In the genomic region with DNA sequence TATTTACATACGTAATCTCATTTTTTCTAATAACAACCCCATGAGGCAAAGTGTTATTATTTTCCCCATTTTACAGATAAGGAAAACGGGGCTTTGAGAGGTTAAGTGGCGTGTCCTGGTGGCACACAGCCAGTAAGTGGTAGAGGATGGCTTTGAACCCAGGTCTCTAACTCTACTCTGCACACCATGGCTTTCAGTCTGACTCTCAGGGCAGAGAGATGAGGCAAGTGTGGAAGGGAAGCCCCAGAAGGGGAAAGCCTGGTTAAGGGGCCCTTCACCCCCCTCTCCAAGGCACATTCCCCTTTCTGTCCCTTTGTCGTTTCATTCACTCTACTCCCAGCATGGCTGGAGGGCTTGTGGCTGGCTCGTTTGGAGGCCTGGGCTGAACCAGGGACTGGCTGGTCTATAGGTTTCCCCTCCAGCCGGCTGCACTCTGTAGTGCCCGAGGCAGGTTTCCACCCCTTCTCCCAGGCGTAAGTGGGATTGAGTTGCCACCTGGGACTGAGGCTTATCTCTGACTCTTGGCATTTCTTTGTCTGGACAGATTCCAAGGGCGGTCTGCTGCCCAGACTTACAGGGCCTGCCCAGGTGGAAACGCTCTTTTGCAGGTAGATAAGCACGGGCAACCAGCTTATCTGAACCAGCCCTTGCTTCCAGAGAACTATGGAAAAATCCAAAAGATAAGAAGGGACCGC, we compare ENCODE assay signal across 9 cellular contexts. TPM values are rescaled to one million over a fixed set of nuclear protein-coding genes. Genes with fewer than 3 reads are reported as not detected.
DNase-seq lines count a peak whose midpoint lies in the region; ATAC-seq and TF ChIP-seq lines count a peak whose summit lies in the region.
"Had no signal": no experiment of that assay in that cellular context is flagged by ENCODE, and none has a peak within 500 bp of the region (broad histone marks: within the 10 kb centered on the region; RNA-seq: fewer than 3 reads in every experiment).

No MANE protein-coding gene starts in this region.

- in situ Hi-C loops in transverse colon (cut with MboI; ENCODE audit: low pct_ligation_motif_present in 1 of 4, low pct_unique_long_range_greater_than_20kb in 1 of 4, low sequenced_read_pairs in 3 of 4) = loop anchor here in 1 of 4 donors (10.0 kb wide), 1 partner anchor 48 kb away; no protein-coding TSS in a partner anchor

- no peak overlapping the region for H3K4me3 Mint-ChIP-seq in activated naive CD4-positive, alpha-beta T cell treated with anti-CD3 and anti-CD28 coated beads for 36 hours
- no peak overlapping the region for H3K4me3 Mint-ChIP-seq in activated naive CD8-positive, alpha-beta T cell treated with anti-CD3 and anti-CD28 coated beads for 36 hours
- H3K4me3 Mint-ChIP-seq: T-cell had no signal

- peak overlapping the region in 1 of 3 donors; percentile 18 for H3K27ac ChIP-seq in right lobe of liver
- H3K27ac ChIP-seq in transverse colon = peak overlapping the region; percentile 82 to 90 (median 87)

- peaks cover 0 to 5% (median 0%) of the 10 kb centered on the region in 4 donors for H3K36me3 ChIP-seq in right lobe of liver
- H3K36me3 ChIP-seq in transverse colon = peaks cover 0 to 7% (median 0%) of the 10 kb centered on the region in 4 donors

- WGBS in right lobe of liver (ENCODE audit: insufficient coverage, low coverage, low lambda C conversion rate, missing lambda C conversion rate) = 54% methylated on average over 8 of the region's 12 CpGs
- WGBS in transverse colon (ENCODE audit: low coverage in 1 of 2), 2 donors = 40 to 62% methylated on average over 3 to 12 of the region's 12 CpGs

- TF ChIP-seq CTCF in right lobe of liver (IDR thresholded peaks at IDR 0.05) = no peak
- no peak for TF ChIP-seq CTCF in transverse colon (IDR thresholded peaks at IDR 0.05)

- H3K4me1 ChIP-seq in right lobe of liver (peaks cover 0 to 32% (median 7%) of the 10 kb centered on the region in 4 donors), transverse colon (peaks cover 32 to 62% (median 42%) of the 10 kb centered on the region in 4 donors)

- no peaks in the 10 kb centered on the region for H3K27me3 ChIP-seq in right lobe of liver
- H3K27me3 ChIP-seq in transverse colon = no peaks in the 10 kb centered on the region

- H3K4me1 Mint-ChIP-seq in activated naive CD4-positive, alpha-beta T cell treated with anti-CD3 and anti-CD28 coated beads for 36 hours (ENCODE audit: low read depth) = peaks cover 21% of the 10 kb centered on the region
- peaks cover 15% of the 10 kb centered on the region for H3K4me1 Mint-ChIP-seq in activated naive CD8-positive, alpha-beta T cell treated with anti-CD3 and anti-CD28 coated beads for 36 hours

- intact Hi-C loops in activated naive CD4-positive, alpha-beta T cell treated with anti-CD3 and anti-CD28 coated beads for 36 hours (cut with micrococcal nuclease) = no loop called here
- intact Hi-C loops in right lobe of liver (cut with DNase I) = loop anchor here (10.0 kb wide), 1 partner anchor 48 kb away; no protein-coding TSS in a partner anchor
- intact Hi-C loops in transverse colon (cut with DNase I; ENCODE audit: low total_unique reads) = no loop called here

- no peak overlapping the region for H3K27ac Mint-ChIP-seq in activated naive CD4-positive, alpha-beta T cell treated with anti-CD3 and anti-CD28 coated beads for 36 hours
- peak overlapping the region; percentile 54 for H3K27ac Mint-ChIP-seq in activated naive CD8-positive, alpha-beta T cell treated with anti-CD3 and anti-CD28 coated beads for 36 hours

- H3K4me3 ChIP-seq in right lobe of liver (no peak overlapping the region), transverse colon (no peak overlapping the region)

- TF ChIP-seq POLR2A in right lobe of liver (IDR thresholded peaks at IDR 0.05) = no peak
- TF ChIP-seq POLR2A in transverse colon (IDR thresholded peaks at IDR 0.05) = no peak

- H3K9me3 ChIP-seq in right lobe of liver (no peaks in the 10 kb centered on the region), transverse colon (no peaks in the 10 kb centered on the region)

- H3K9me3 Mint-ChIP-seq in activated naive CD4-positive, alpha-beta T cell treated with anti-CD3 and anti-CD28 coated beads for 36 hours = no peaks in the 10 kb centered on the region
- H3K9me3 Mint-ChIP-seq in activated naive CD8-positive, alpha-beta T cell treated with anti-CD3 and anti-CD28 coated beads for 36 hours = no peaks in the 10 kb centered on the region
- H3K9me3 Mint-ChIP-seq: T-cell had no signal

- H3K27me3 Mint-ChIP-seq in activated naive CD4-positive, alpha-beta T cell treated with anti-CD3 and anti-CD28 coated beads for 36 hours (ENCODE audit: low read depth) = no peaks in the 10 kb centered on the region
- no peaks in the 10 kb centered on the region for H3K27me3 Mint-ChIP-seq in activated naive CD8-positive, alpha-beta T cell treated with anti-CD3 and anti-CD28 coated beads for 36 hours
- H3K27me3 Mint-ChIP-seq: T-cell had no signal

- TF ChIP-seq EP300 in transverse colon (IDR thresholded peaks at IDR 0.05; ENCODE audit: low read depth) = no peak

- ATAC-seq in right lobe of liver (peak; percentile 31 to 65 (median 60)), GM18511 (IDR thresholded peaks at IDR 0.05; ENCODE audit: unreplicated experiment) (no peak), HG02678 (IDR thresholded peaks at IDR 0.05; ENCODE audit: unreplicated experiment) (no peak)
- ATAC-seq: T-cell had no signal

- peak; percentile 28 for DNase-seq in activated naive CD4-positive, alpha-beta T cell treated with anti-CD3 and anti-CD28 coated beads for 36 hours
- DNase-seq in activated naive CD4-positive, alpha-beta T cell treated with anti-CD3 and anti-CD28 coated beads, Interleukin-2, amount 50 U/mL, for 16 hours = no peak
- DNase-seq in activated naive CD8-positive, alpha-beta T cell treated with anti-CD3 and anti-CD28 coated beads for 36 hours = no peak
- no peak for DNase-seq in right lobe of liver
- DNase-seq in transverse colon = peak; percentile 72
- DNase-seq in mesenteric fat pad (ENCODE audit: low spot score) = no peak
- DNase-seq: T-cell had no signal

- CTCF ChIA-PET in activated naive CD4-positive, alpha-beta T cell treated with anti-CD3 and anti-CD28 coated beads for 36 hours (lab: Charles Lee) = interaction anchor here (1.3 kb wide), 1 partner anchor 9 kb away, joined by 4 read pairs; no protein-coding TSS in a partner anchor

- no peaks in the 10 kb centered on the region for H3K36me3 Mint-ChIP-seq in activated naive CD4-positive, alpha-beta T cell treated with anti-CD3 and anti-CD28 coated beads for 36 hours (ENCODE audit: low read depth)
- no peaks in the 10 kb centered on the region for H3K36me3 Mint-ChIP-seq in activated naive CD8-positive, alpha-beta T cell treated with anti-CD3 and anti-CD28 coated beads for 36 hours

RNA-seq across cellular contexts. Expression of a gene that starts 12.1 kb away (rescaled TPM):
- 1 to 10 TPM; 6.8 to 8.6 TPM for total RNA-seq in activated naive CD4-positive, alpha-beta T cell treated with anti-CD3 and anti-CD28 coated beads for 36 hours
- 1 to 10 TPM; 3.0 to 4.1 TPM for total RNA-seq in activated naive CD8-positive, alpha-beta T cell treated with anti-CD3 and anti-CD28 coated beads for 36 hours
- 10 to 100 TPM; 17.1 to 67.7 (median 20.3) TPM for total RNA-seq in right lobe of liver
- total RNA-seq in transverse colon = 100 to 1,000 TPM; 115 to 193 (median 134) TPM
- 15.8 TPM for total RNA-seq in mesenteric fat pad

RNA-seq across cellular contexts. Expression of a gene that starts 20.5 kb away (rescaled TPM):
- 100 to 1,000 TPM; 156 to 171 TPM for total RNA-seq in activated naive CD4-positive, alpha-beta T cell treated with anti-CD3 and anti-CD28 coated beads for 36 hours
- 100 to 1,000 TPM; 181 to 190 TPM for total RNA-seq in activated naive CD8-positive, alpha-beta T cell treated with anti-CD3 and anti-CD28 coated beads for 36 hours
- total RNA-seq in right lobe of liver (10 to 100 TPM; 43.4 to 83.0 (median 51.0) TPM), transverse colon (100 to 1,000 TPM in 3 of 4 donors, 10 to 100 TPM in 1; 38.4 to 156 (median 131) TPM), mesenteric fat pad (58.0 TPM)

RNA-seq across cellular contexts. Expression of a gene that starts 20.7 kb away (rescaled TPM):
- total RNA-seq in activated naive CD4-positive, alpha-beta T cell treated with anti-CD3 and anti-CD28 coated beads for 36 hours = 1 to 10 TPM; 1.5 to 3.6 TPM
- 10 to 100 TPM in 1 of 2 experiments, 1 to 10 TPM in 1; 8.3 to 11.8 TPM for total RNA-seq in activated naive CD8-positive, alpha-beta T cell treated with anti-CD3 and anti-CD28 coated beads for 36 hours
- total RNA-seq in right lobe of liver = 10 to 100 TPM in 2 of 6 experiments, 1 to 10 TPM in 4; 3.6 to 13.6 (median 7.3) TPM
- 10 to 100 TPM in 3 of 4 donors, 1 to 10 TPM in 1; 6.8 to 28.8 (median 21.3) TPM for total RNA-seq in transverse colon
- total RNA-seq in mesenteric fat pad = 8.1 TPM

RNA-seq across cellular contexts. Expression of a gene that starts 36.1 kb away (rescaled TPM):
- total RNA-seq in activated naive CD4-positive, alpha-beta T cell treated with anti-CD3 and anti-CD28 coated beads for 36 hours = under 1 TPM; 0.15 to 0.26 TPM
- total RNA-seq in activated naive CD8-positive, alpha-beta T cell treated with anti-CD3 and anti-CD28 coated beads for 36 hours = under 1 TPM; 0.41 to 0.54 TPM
- total RNA-seq in right lobe of liver (under 1 TPM in 2 of 6 experiments, not detected in 4; 0.13 to 0.46 TPM), transverse colon (under 1 TPM in 1 of 4 donors, not detected in 3; 0.27 TPM), mesenteric fat pad (not detected)

RNA-seq across cellular contexts. Expression of a gene that starts 52.2 kb away (rescaled TPM):
- 10 to 100 TPM; 30.7 to 31.0 TPM for total RNA-seq in activated naive CD4-positive, alpha-beta T cell treated with anti-CD3 and anti-CD28 coated beads for 36 hours
- total RNA-seq in activated naive CD8-positive, alpha-beta T cell treated with anti-CD3 and anti-CD28 coated beads for 36 hours = 10 to 100 TPM; 24.3 TPM
- total RNA-seq in right lobe of liver (10 to 100 TPM; 24.0 to 29.5 (median 26.4) TPM), transverse colon (10 to 100 TPM; 27.7 to 58.3 (median 44.5) TPM), mesenteric fat pad (77.8 TPM)

Comparison
In these comparisons a context has a peak if more than half of its experiments do, and no peak if none do; other contexts are left out.
1. DNase-seq: peak in activated naive CD4-positive, alpha-beta T cell treated with anti-CD3 and anti-CD28 coated beads for 36 hours (single experiment) and transverse colon (single experiment); none in activated naive CD4-positive, alpha-beta T cell treated with anti-CD3 and anti-CD28 coated beads, Interleukin-2, amount 50 U/mL, for 16 hours (single experiment), activated naive CD8-positive, alpha-beta T cell treated with anti-CD3 and anti-CD28 coated beads for 36 hours (single experiment), right lobe of liver (0 of 3) and mesenteric fat pad (single experiment).
2. ATAC-seq: peak in right lobe of liver (4 of 4); none in GM18511 (single experiment) and HG02678 (single experiment).
3. intact Hi-C loops: an anchor here in right lobe of liver (10.0 kb wide); none called in activated naive CD4-positive, alpha-beta T cell treated with anti-CD3 and anti-CD28 coated beads for 36 hours and transverse colon.